8 cellular contexts compared by ENCODE assay signal in genomic region chr3:98188553-98188952, GRCh38. TPM values are rescaled to one million over a fixed set of nuclear protein-coding genes. Genes with fewer than 3 reads are reported as not detected.
DNase-seq lines count a peak whose midpoint lies in the region; ATAC-seq and TF ChIP-seq lines count a peak whose summit lies in the region.

No MANE protein-coding gene starts in this region.

- no peaks in the 10 kb centered on the region for H3K9me3 Mint-ChIP-seq in activated T-cell treated with anti-CD3 and anti-CD28 coated beads, Interleukin-2, amount 50 U/mL, for 4 hours

- peaks cover 6% of the 10 kb centered on the region for H3K27me3 Mint-ChIP-seq in activated T-cell treated with anti-CD3 and anti-CD28 coated beads, Interleukin-2, amount 50 U/mL, for 4 hours (ENCODE audit: low read depth)

- H3K4me3 Mint-ChIP-seq in activated T-cell treated with anti-CD3 and anti-CD28 coated beads, Interleukin-2, amount 50 U/mL, for 4 hours, result no peak overlapping the region

- H3K27ac ChIP-seq in C4-2B, result no peak overlapping the region

- peak; percentile 84 for ATAC-seq in GM19452 (IDR thresholded peaks at IDR 0.05; ENCODE audit: unreplicated experiment)
- ATAC-seq in activated T-cell treated with anti-CD3 and anti-CD28 coated beads, Interleukin-2, amount 50 U/mL, for 4 hours, result no peak

- H3K4me1 Mint-ChIP-seq in activated T-cell treated with anti-CD3 and anti-CD28 coated beads, Interleukin-2, amount 50 U/mL, for 4 hours (ENCODE audit: low read depth), result no peaks in the 10 kb centered on the region

- DNase-seq in Kasumi-1 (lab: John Stamatoyannopoulos, UW) (peak; percentile 82 to 84), cerebellar cortex (ENCODE audit: low spot score) (peak; percentile 3), superior temporal gyrus (ENCODE audit: extremely low spot score) (peak; percentile 55), occipital lobe (lab: John Stamatoyannopoulos, UW) (no peak)
- DNase-seq in activated T-cell treated with anti-CD3 and anti-CD28 coated beads, Interleukin-2, amount 50 U/mL, for 4 hours, result no peak
- no peak for DNase-seq in stimulated activated CD4-positive, alpha-beta T cell treated with anti-CD3 and anti-CD28 coated beads, Interleukin-12 subunit alpha, Interleukin-12 subunit beta, amount 100 ng/mL, for 4 hours

- peak; percentile 69 for TF ChIP-seq CTCF in C4-2B (conservative IDR thresholded peaks at IDR 0.05)

- no peaks in the 10 kb centered on the region for H3K36me3 Mint-ChIP-seq in activated T-cell treated with anti-CD3 and anti-CD28 coated beads, Interleukin-2, amount 50 U/mL, for 4 hours (ENCODE audit: insufficient read depth)

RNA-seq across cellular contexts. Expression of gene OR5H15, which starts 22.1 kb away (rescaled TPM):
- not detected for total RNA-seq in activated T-cell treated with anti-CD3 and anti-CD28 coated beads, Interleukin-2, amount 50 U/mL, for 4 hours
- not detected for total RNA-seq in occipital lobe

RNA-seq across cellular contexts. Expression of gene OR5H14, which starts 41.3 kb away (rescaled TPM):
- not detected for total RNA-seq in activated T-cell treated with anti-CD3 and anti-CD28 coated beads, Interleukin-2, amount 50 U/mL, for 4 hours
- total RNA-seq in occipital lobe, result not detected

RNA-seq across cellular contexts. Expression of gene OR5H1, which starts 58.0 kb away (rescaled TPM):
- not detected for total RNA-seq in activated T-cell treated with anti-CD3 and anti-CD28 coated beads, Interleukin-2, amount 50 U/mL, for 4 hours
- not detected for total RNA-seq in occipital lobe

Comparison
In these comparisons a context has a peak if more than half of its experiments do, and no peak if none do; other contexts are left out.
1. DNase-seq: peak in Kasumi-1 (2 of 2), cerebellar cortex (single experiment) and superior temporal gyrus (single experiment); none in activated T-cell treated with anti-CD3 and anti-CD28 coated beads, Interleukin-2, amount 50 U/mL, for 4 hours (single experiment), stimulated activated CD4-positive, alpha-beta T cell treated with anti-CD3 and anti-CD28 coated beads, Interleukin-12 subunit alpha, Interleukin-12 subunit beta, amount 100 ng/mL, for 4 hours (single experiment) and occipital lobe (single experiment).